In genomic region chrX:67544871-67545771, GRCh38 we compare ENCODE assay signal across 7 cellular contexts. TPM values are rescaled to one million over a fixed set of nuclear protein-coding genes. Genes with fewer than 3 reads are reported as not detected.
DNase-seq lines count a peak whose midpoint lies in the region; ATAC-seq and TF ChIP-seq lines count a peak whose summit lies in the region.

No MANE protein-coding gene starts in this region.

- H3K36me3 ChIP-seq in HUES6 (ENCODE audit: control insufficient read depth, insufficient read depth, low read length) (no peaks in the 10 kb centered on the region), iPS-20b (ENCODE audit: insufficient read depth, low read depth, low read length) (no peaks in the 10 kb centered on the region), stomach (no peaks in the 10 kb centered on the region)

- H3K27me3 ChIP-seq in HUES6 (ENCODE audit: control insufficient read depth, insufficient read depth, low read length) (peaks cover 30% of the 10 kb centered on the region), iPS-20b (ENCODE audit: insufficient read depth, low read length) (peaks cover 48% of the 10 kb centered on the region), stomach (peaks cover 0 to 32% (median 27%) of the 10 kb centered on the region in 3 donors)

- H3K9me3 ChIP-seq in HUES6 (ENCODE audit: control insufficient read depth, insufficient read depth, low read depth, low read length) (no peaks in the 10 kb centered on the region; the same call in 1 of the 2 replicates), iPS-20b (ENCODE audit: insufficient read depth, low read depth, low read length) (no peaks in the 10 kb centered on the region), stomach (peaks cover 0 to 3% (median 0%) of the 10 kb centered on the region in 4 donors)

- no peak overlapping the region for H3K27ac ChIP-seq in HUES6 (ENCODE audit: low read depth, low read length)
- no peak overlapping the region for H3K27ac ChIP-seq in iPS-20b (ENCODE audit: low read length)
- peak overlapping the region in 1 of 5 donors; percentile 39 for H3K27ac ChIP-seq in stomach

- no peak for TF ChIP-seq EP300 in stomach (IDR thresholded peaks at IDR 0.05)

- TF ChIP-seq POLR2A in stomach (IDR thresholded peaks at IDR 0.05) = no peak

- peak overlapping the region; percentile 69 for H3K4me3 ChIP-seq in HUES6 (ENCODE audit: low read depth, low read length)
- H3K4me3 ChIP-seq in iPS-20b (ENCODE audit: low read length) = peak overlapping the region; percentile 71
- H3K4me3 ChIP-seq in stomach = peak overlapping the region; percentile 46 to 52 (median 47)

- H3K4me1 ChIP-seq in HUES6 (ENCODE audit: control insufficient read depth, insufficient read depth, low read length) = peaks cover 28% of the 10 kb centered on the region
- H3K4me1 ChIP-seq in iPS-20b (ENCODE audit: insufficient read depth, low read length) = peaks cover 6% of the 10 kb centered on the region; the same call in 1 of the 2 replicates
- H3K4me1 ChIP-seq in stomach = peaks cover 0 to 22% (median 15%) of the 10 kb centered on the region in 4 donors

- intact Hi-C loops in stomach (cut with DNase I; ENCODE audit: low total_unique reads) = no loop called here

- H3K9ac ChIP-seq in HUES6 (ENCODE audit: low read length) = peak overlapping the region; percentile 47
- peak overlapping the region; percentile 59; the same call in 1 of the 2 replicates for H3K9ac ChIP-seq in iPS-20b (ENCODE audit: low read depth, low read length)

- no peak for TF ChIP-seq CTCF in stomach (IDR thresholded peaks at IDR 0.05)

- ATAC-seq in HG03175 (IDR thresholded peaks at IDR 0.05; ENCODE audit: unreplicated experiment) = no peak

- DNase-seq in astrocyte of the hippocampus (ENCODE audit: low read depth, low spot score) = peak; percentile 44
- no peak for DNase-seq in stomach
- no peak for DNase-seq in activated T-cell treated with anti-CD3 and anti-CD28 coated beads, Interleukin-2, amount 50 U/mL, for 48 hours
- DNase-seq in NCI-H226 = no peak

- WGBS in stomach, 5 donors = 0 to 35% (median 5%) methylated on average over 8 to 39 of the region's 39 CpGs

RNA-seq across cellular contexts. Expression of gene AR, which starts 1.3 kb away (rescaled TPM):
- total RNA-seq in stomach = 1 to 10 TPM; 1.2 to 8.8 (median 1.8) TPM
- under 1 TPM; 0.50 to 0.76 (median 0.55) TPM for polyA plus RNA-seq in stomach
